In genomic region chr15:64070965-64071851, GRCh38 we compare ENCODE assay signal across 8 cellular contexts. TPM values are rescaled to one million over a fixed set of nuclear protein-coding genes. Genes with fewer than 3 reads are reported as not detected.
A peak's percentile ranks its signal among the peaks of the same experiment; 100 is the strongest.
DNase-seq lines count a peak whose midpoint lies in the region; FAIRE-seq and TF ChIP-seq lines count a peak whose summit lies in the region.

No MANE protein-coding gene starts in this region.

- TF ChIP-seq POLR2A in GM12892 (IDR thresholded peaks at IDR 0.05; ENCODE audit: low read depth, low read length), result no peak
- TF ChIP-seq POLR2A in GM12891 (IDR thresholded peaks at IDR 0.05; ENCODE audit: low read depth, low read length), result no peak

- FAIRE-seq in GM12892 (lab: Jason Lieb, UNC) (no peak), GM12891 (lab: Jason Lieb, UNC) (no peak)

- no TSS peak for BruUV-seq in A673 (replicated peaks; lab: Mats Ljungman, UMichigan)

- DNase-seq in AG08396 (ENCODE audit: low spot score), result peak; percentile 72
- peak; percentile 0 to 38 for DNase-seq in NCI-H446 (lab: John Stamatoyannopoulos, UW)
- peak; percentile 89 for DNase-seq in fibroblast of gingiva (ENCODE audit: low read depth)
- peak; percentile 63 for DNase-seq in non-pigmented ciliary epithelial cell (ENCODE audit: low read depth)
- no peak for DNase-seq in GM12892 (ENCODE audit: insufficient read length)
- DNase-seq in GM12891 (ENCODE audit: insufficient read length, low spot score), result no peak
- no peak for DNase-seq in DMS114 treated with DMSO at 0.1 percent for 48 hours (lab: John Stamatoyannopoulos, UW; ENCODE audit: unreplicated experiment)
- no peak for DNase-seq in A673 (ENCODE audit: low spot score)

- no peaks in the 10 kb centered on the region for H3K27me3 ChIP-seq in A673 (replicated peaks; ENCODE audit: insufficient read depth, low read depth, low read length, poor library complexity)

- POLR2A ChIA-PET in A673 (lab: Charles Lee; ENCODE audit: low non-redundant PET), result interaction anchor here (0.5 kb wide), 1 partner anchor 84 kb away, joined by 3 read pairs; no protein-coding TSS in a partner anchor

- no peaks in the 10 kb centered on the region for H3K36me3 ChIP-seq in A673 (ENCODE audit: insufficient read depth, low read length, poor library complexity, severe bottlenecking)

- no peak overlapping the region for H3K27ac ChIP-seq in A673 (ENCODE audit: low read depth, low read length, poor library complexity, severe bottlenecking)

- no peaks in the 10 kb centered on the region for H3K4me1 ChIP-seq in A673 (ENCODE audit: insufficient read depth, low read length, poor library complexity, severe bottlenecking)

- no peaks in the 10 kb centered on the region for H3K9me3 ChIP-seq in A673 (ENCODE audit: low read depth, low read length, poor library complexity, severe bottlenecking)

- TF ChIP-seq CTCF in A673 (conservative IDR thresholded peaks at IDR 0.05; ENCODE audit: low read depth, low read length), result no peak

- CTCF ChIA-PET in A673 (lab: Charles Lee), result no interaction called here

- H3K4me3 ChIP-seq in A673 (ENCODE audit: low read depth, low read length, poor library complexity, severe bottlenecking), result no peak overlapping the region

- intact Hi-C loops in A673 (cut with micrococcal nuclease; ENCODE audit: unreplicated experiment), result loop anchor here (2.0 kb wide), 1 partner anchor 340 kb away; no protein-coding TSS in a partner anchor

TF ChIP-seq in GM12891, 5 proteins besides CTCF, POLR2A, EP300 and RAD21:
- no peak for TF ChIP-seq POU2F2 (IDR thresholded peaks at IDR 0.05; ENCODE audit: low read depth, low read length)

RNA-seq across cellular contexts. Expression of gene CIAO2A, which starts 22.4 kb away (rescaled TPM):
- 151 TPM for polyA plus RNA-seq in GM12892 (2012; ENCODE audit: missing spikeins)
- 117 TPM for polyA plus RNA-seq in GM12891 (2012; ENCODE audit: low read depth, missing spikeins)
- 75.3 and 75.6 TPM in 2 replicates for total RNA-seq in A673 (2021)

RNA-seq across cellular contexts. Expression of gene SNX1, which starts 24.6 kb away (rescaled TPM):
- 70.6 TPM for polyA plus RNA-seq in GM12892 (2012; ENCODE audit: missing spikeins)
- polyA plus RNA-seq in GM12891 (2012; ENCODE audit: low read depth, missing spikeins), result 63.0 TPM
- 94.5 and 104 TPM in 2 replicates for total RNA-seq in A673 (2021)

RNA-seq across cellular contexts. Expression of gene DAPK2, which starts 24.9 kb away (rescaled TPM):
- polyA plus RNA-seq in GM12892 (2012; ENCODE audit: missing spikeins), result 8.3 TPM
- polyA plus RNA-seq in GM12891 (2012; ENCODE audit: low read depth, missing spikeins), result 6.0 TPM
- total RNA-seq in A673 (2021), result 15.7 and 19.2 TPM in 2 replicates

Comparison
In these comparisons a context has a peak if more than half of its experiments do, and no peak if none do; other contexts are left out.
1. DNase-seq: peak in AG08396 (single experiment), NCI-H446 (2 of 2), fibroblast of gingiva (single experiment) and non-pigmented ciliary epithelial cell (single experiment); none in GM12892 (single experiment), GM12891 (single experiment), DMS114 treated with DMSO at 0.1 percent for 48 hours (single experiment) and A673 (single experiment).